ENCODE assay signal across 1 cellular context in the genomic region with DNA sequence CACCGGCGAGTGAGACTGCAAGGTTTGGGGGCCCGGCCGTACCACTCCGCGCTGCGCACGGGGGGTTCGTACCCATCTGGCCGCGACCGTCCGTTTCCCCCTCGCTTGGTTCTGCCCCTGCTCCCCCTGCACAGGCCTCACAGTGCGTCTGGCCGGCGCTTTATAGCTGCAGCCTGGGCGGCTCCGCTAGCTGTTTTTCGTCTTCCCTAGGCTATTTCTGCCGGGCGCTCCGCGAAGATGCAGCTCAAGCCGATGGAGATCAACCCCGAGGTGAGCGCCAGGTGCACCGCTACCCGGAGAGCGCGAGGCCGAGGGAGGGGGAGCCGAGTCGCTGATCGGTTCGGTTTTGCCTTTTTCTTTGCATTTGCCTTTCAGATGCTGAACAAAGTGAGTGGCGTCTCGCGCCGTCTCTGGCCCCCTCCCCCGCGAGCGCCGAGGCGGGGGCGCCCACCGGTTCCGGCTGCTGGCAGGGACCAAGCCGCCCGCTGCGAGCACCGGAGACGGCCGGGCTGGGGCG.
TF ChIP-seq lines count a peak whose summit lies in the region.

UCHL1 (plus strand) TSS at position 189 of the 517 bp plus-strand sequence; CDS start at position 238, 49 bp downstream.

TF ChIP-seq in HEK293, 187 proteins besides CTCF, POLR2A, EP300 and RAD21 (continued from another document and continues in another):
- TF ChIP-seq PRDM2 (tag by site-specific recombination; IDR thresholded peaks at IDR 0.05; ENCODE audit: borderline replicate concordance) (no peak), ZNF555 (tag by site-specific recombination; conservative IDR thresholded peaks at IDR 0.05) (no peak), ZNF561 (tag by site-specific recombination; IDR thresholded peaks at IDR 0.05; ENCODE audit: borderline replicate concordance) (0 out of 2 replicates have a peak, but pooled peaks have one; percentile 7), ZBTB20 (tag by site-specific recombination; IDR thresholded peaks at IDR 0.05) (no peak), ZNF362 (tag by site-specific recombination; IDR thresholded peaks at IDR 0.05) (no peak), BCL11A (tag by site-specific recombination; IDR thresholded peaks at IDR 0.05; ENCODE audit: low read depth) (no peak), ZNF791 (tag by site-specific recombination; IDR thresholded peaks at IDR 0.05) (no peak), ZNF280C (tag by site-specific recombination; IDR thresholded peaks at IDR 0.05) (no peak), ZNF48 (tag by site-specific recombination; IDR thresholded peaks at IDR 0.05) (no peak), WT1 (tag by site-specific recombination; IDR thresholded peaks at IDR 0.05) (no peak), ZNF274 (IDR thresholded peaks at IDR 0.05; ENCODE audit: low read length) (no peak), ZNF274 (tag by site-specific recombination; IDR thresholded peaks at IDR 0.05; ENCODE audit: borderline replicate concordance) (no peak), ZNF473 (tag by site-specific recombination; IDR thresholded peaks at IDR 0.05) (no peak), ZBTB8A (tag by site-specific recombination; IDR thresholded peaks at IDR 0.05) (no peak; the same call in 1 of the 2 replicates), ZNF433 (tag by site-specific recombination; IDR thresholded peaks at IDR 0.05; ENCODE audit: low read depth) (no peak), ZBTB1 (tag by site-specific recombination; IDR thresholded peaks at IDR 0.05) (no peak), ZNF549 (tag by site-specific recombination; IDR thresholded peaks at IDR 0.05) (no peak), ZFHX2 (tag by site-specific recombination; conservative IDR thresholded peaks at IDR 0.05) (peak; percentile 95), ZNF398 (tag by site-specific recombination; IDR thresholded peaks at IDR 0.05) (no peak), ZNF184 (tag by site-specific recombination; IDR thresholded peaks at IDR 0.05) (no peak), ZNF600 (tag by site-specific recombination; IDR thresholded peaks at IDR 0.05) (peak; percentile 85), ZBTB10 (tag by site-specific recombination; IDR thresholded peaks at IDR 0.05) (peak; percentile 64; the same call in 1 of the 2 replicates), YY2 (tag by site-specific recombination; IDR thresholded peaks at IDR 0.05) (no peak), ZNF223 (tag by site-specific recombination; IDR thresholded peaks at IDR 0.05) (no peak), KLF16 (tag by site-specific recombination; IDR thresholded peaks at IDR 0.05) (peak; percentile 20; the same call in 1 of the 2 replicates), ZNF354C (tag by site-specific recombination; IDR thresholded peaks at IDR 0.05; ENCODE audit: borderline replicate concordance, low read depth) (no peak), ZNF514 (tag by site-specific recombination; IDR thresholded peaks at IDR 0.05) (no peak), TRIM28 (IDR thresholded peaks at IDR 0.05; ENCODE audit: borderline replicate concordance, low read length) (no peak)
- TF ChIP-seq, protein P1, sequence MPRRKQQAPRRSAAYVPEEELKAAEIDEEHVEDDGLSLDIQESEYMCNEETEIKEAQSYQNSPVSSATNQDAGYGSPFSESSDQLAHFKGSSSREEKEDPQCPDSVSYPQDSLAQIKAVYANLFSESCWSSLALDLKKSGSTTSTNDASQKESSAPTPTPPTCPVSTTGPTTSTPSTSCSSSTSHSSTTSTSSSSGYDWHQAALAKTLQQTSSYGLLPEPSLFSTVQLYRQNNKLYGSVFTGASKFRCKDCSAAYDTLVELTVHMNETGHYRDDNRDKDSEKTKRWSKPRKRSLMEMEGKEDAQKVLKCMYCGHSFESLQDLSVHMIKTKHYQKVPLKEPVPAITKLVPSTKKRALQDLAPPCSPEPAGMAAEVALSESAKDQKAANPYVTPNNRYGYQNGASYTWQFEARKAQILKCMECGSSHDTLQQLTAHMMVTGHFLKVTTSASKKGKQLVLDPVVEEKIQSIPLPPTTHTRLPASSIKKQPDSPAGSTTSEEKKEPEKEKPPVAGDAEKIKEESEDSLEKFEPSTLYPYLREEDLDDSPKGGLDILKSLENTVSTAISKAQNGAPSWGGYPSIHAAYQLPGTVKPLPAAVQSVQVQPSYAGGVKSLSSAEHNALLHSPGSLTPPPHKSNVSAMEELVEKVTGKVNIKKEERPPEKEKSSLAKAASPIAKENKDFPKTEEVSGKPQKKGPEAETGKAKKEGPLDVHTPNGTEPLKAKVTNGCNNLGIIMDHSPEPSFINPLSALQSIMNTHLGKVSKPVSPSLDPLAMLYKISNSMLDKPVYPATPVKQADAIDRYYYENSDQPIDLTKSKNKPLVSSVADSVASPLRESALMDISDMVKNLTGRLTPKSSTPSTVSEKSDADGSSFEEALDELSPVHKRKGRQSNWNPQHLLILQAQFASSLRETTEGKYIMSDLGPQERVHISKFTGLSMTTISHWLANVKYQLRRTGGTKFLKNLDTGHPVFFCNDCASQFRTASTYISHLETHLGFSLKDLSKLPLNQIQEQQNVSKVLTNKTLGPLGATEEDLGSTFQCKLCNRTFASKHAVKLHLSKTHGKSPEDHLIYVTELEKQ (tag by site-specific recombination; IDR thresholded peaks at IDR 0.05; ENCODE audit: borderline replicate concordance) = no peak
- TF ChIP-seq, protein P2, sequence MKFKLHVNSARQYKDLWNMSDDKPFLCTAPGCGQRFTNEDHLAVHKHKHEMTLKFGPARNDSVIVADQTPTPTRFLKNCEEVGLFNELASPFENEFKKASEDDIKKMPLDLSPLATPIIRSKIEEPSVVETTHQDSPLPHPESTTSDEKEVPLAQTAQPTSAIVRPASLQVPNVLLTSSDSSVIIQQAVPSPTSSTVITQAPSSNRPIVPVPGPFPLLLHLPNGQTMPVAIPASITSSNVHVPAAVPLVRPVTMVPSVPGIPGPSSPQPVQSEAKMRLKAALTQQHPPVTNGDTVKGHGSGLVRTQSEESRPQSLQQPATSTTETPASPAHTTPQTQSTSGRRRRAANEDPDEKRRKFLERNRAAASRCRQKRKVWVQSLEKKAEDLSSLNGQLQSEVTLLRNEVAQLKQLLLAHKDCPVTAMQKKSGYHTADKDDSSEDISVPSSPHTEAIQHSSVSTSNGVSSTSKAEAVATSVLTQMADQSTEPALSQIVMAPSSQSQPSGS (tag by site-specific recombination; IDR thresholded peaks at IDR 0.05; ENCODE audit: low read depth) = no peak
- TF ChIP-seq, protein P3, sequence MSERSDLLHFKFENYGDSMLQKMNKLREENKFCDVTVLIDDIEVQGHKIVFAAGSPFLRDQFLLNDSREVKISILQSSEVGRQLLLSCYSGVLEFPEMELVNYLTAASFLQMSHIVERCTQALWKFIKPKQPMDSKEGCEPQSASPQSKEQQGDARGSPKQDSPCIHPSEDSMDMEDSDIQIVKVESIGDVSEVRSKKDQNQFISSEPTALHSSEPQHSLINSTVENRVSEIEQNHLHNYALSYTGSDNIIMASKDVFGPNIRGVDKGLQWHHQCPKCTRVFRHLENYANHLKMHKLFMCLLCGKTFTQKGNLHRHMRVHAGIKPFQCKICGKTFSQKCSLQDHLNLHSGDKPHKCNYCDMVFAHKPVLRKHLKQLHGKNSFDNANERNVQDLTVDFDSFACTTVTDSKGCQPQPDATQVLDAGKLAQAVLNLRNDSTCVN (tag by site-specific recombination; optimal IDR thresholded peaks at IDR 0.05) = no peak
- TF ChIP-seq, protein P4, sequence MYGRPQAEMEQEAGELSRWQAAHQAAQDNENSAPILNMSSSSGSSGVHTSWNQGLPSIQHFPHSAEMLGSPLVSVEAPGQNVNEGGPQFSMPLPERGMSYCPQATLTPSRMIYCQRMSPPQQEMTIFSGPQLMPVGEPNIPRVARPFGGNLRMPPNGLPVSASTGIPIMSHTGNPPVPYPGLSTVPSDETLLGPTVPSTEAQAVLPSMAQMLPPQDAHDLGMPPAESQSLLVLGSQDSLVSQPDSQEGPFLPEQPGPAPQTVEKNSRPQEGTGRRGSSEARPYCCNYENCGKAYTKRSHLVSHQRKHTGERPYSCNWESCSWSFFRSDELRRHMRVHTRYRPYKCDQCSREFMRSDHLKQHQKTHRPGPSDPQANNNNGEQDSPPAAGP (tag by site-specific recombination; IDR thresholded peaks at IDR 0.05) = peak; percentile 76
